In the genomic region with DNA sequence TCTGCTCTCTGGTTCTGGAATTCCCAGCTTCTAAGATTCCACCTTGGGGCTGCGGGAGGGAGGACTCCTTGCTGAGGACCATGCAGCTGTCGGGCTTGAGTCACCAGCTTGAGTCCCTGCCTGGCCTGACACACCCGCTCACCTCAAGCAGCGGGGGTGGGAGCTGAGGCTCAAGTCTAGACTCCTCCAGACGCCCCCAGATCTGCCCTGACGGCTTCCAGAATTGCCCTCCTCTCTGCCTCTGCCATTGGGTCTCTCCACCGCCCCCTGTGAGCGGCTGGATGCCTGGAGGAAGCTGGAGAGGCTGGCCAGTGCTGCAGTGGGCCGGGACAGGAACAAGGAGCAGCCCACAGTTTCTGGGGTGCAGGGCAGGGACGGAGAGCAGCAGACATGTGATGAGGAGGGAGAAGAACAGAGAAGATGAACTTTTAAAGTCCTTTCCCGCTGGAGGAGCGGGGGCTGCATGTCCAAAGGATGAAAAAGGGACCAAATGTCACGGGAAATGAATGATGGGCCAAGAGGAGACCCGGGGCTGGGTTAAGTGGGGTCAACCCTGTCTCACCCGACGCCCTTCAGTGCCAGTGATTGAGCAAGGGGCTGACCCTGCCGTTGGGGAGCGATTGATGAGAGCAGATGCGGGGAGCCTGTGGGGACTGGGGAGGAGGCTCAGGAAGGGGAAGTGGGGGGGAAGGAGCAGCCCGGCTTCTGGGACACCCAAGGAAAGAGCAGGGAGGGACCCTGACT, we compare ENCODE assay signal across 10 cellular contexts. TPM values are rescaled to one million over a fixed set of nuclear protein-coding genes. Genes with fewer than 3 reads are reported as not detected.
DNase-seq lines count a peak whose midpoint lies in the region; ATAC-seq and TF ChIP-seq lines count a peak whose summit lies in the region.
"Had no signal": no experiment of that assay in that cellular context is flagged by ENCODE, and none has a peak within 500 bp of the region (broad histone marks: within the 10 kb centered on the region; RNA-seq: fewer than 3 reads in every experiment).

No MANE protein-coding gene starts in this region.

- H3K27me3 ChIP-seq in Panc1 (ENCODE audit: control insufficient read depth, insufficient read depth, low read length) (no peaks in the 10 kb centered on the region), esophagus squamous epithelium (peaks cover 0 to 65% (median 0%) of the 10 kb centered on the region in 4 donors), ascending aorta (peaks cover 8% of the 10 kb centered on the region)

- H3K27ac ChIP-seq in Panc1 (ENCODE audit: low read length) (peak overlapping the region; percentile 95), esophagus squamous epithelium (peak overlapping the region; percentile 68 to 89 (median 84)), ascending aorta (no peak overlapping the region)
- H3K27ac ChIP-seq: heart left ventricle had no signal

- in situ Hi-C loops in Panc1 (cut with HindIII; ENCODE audit: low pct_unique_long_range_greater_than_20kb, low sequenced_read_pairs): no loop called here

- ATAC-seq in Panc1 (peak; percentile 26), GM21825 (IDR thresholded peaks at IDR 0.05; ENCODE audit: unreplicated experiment) (no peak), GM18520 (IDR thresholded peaks at IDR 0.05; ENCODE audit: unreplicated experiment) (no peak)
- ATAC-seq: heart left ventricle had no signal

- POLR2A ChIA-PET in Panc1 (lab: Charles Lee): interaction anchor here (0.5 to 1.6 kb wide), 4 partner anchors 14 to 84 kb away, joined by 3 to 6 read pairs (median 6); partner anchors contain the start of gene CRABP2

- H3K4me1 ChIP-seq in Panc1 (ENCODE audit: control insufficient read depth, insufficient read depth, low read length) (peaks cover 63% of the 10 kb centered on the region), esophagus squamous epithelium (peaks cover 34 to 66% (median 55%) of the 10 kb centered on the region in 3 donors), ascending aorta (peaks cover 3 to 8% of the 10 kb centered on the region in 2 donors)

- H3K36me3 ChIP-seq in Panc1 (ENCODE audit: control insufficient read depth, insufficient read depth, low read length) (no peaks in the 10 kb centered on the region), esophagus squamous epithelium (no peaks in the 10 kb centered on the region), ascending aorta (no peaks in the 10 kb centered on the region)
- H3K36me3 ChIP-seq: heart left ventricle had no signal

- H3K9me3 ChIP-seq in Panc1 (ENCODE audit: control insufficient read depth, insufficient read depth, low read depth, low read length) (no peaks in the 10 kb centered on the region), esophagus squamous epithelium (no peaks in the 10 kb centered on the region), ascending aorta (no peaks in the 10 kb centered on the region)
- H3K9me3 ChIP-seq: heart left ventricle had no signal

- no TSS peak for BruUV-seq in Panc1 (replicated peaks; lab: Mats Ljungman, UMichigan)

- H3K4me3 ChIP-seq in Panc1 (ENCODE audit: low read depth in 2 of 2, low read length in 2 of 2): peak overlapping the region in 1 of 2 experiments; percentile 14; a peak in 2 of 4 replicates
- peak overlapping the region in 1 of 4 donors; percentile 10 for H3K4me3 ChIP-seq in esophagus squamous epithelium
- no peak overlapping the region for H3K4me3 ChIP-seq in retinal pigment epithelial cell (ENCODE audit: low read length)
- H3K4me3 ChIP-seq in ascending aorta: no peak overlapping the region
- H3K4me3 ChIP-seq: heart left ventricle had no signal

- intact Hi-C loops in Panc1 (cut with micrococcal nuclease; ENCODE audit: unreplicated experiment): loop anchor here (2.0 to 10.0 kb wide), 2 partner anchors 13 to 173 kb away; partner anchors contain the start of genes CRABP2 and NTRK1
- intact Hi-C loops in esophagus squamous epithelium (cut with DNase I): loop anchor here (5.0 kb wide), 1 partner anchor 35 kb away; the partner anchor contains the start of genes ISG20L2 and METTL25B
- intact Hi-C loops in ascending aorta (cut with DNase I): loop anchor here (10.0 kb wide), 1 partner anchor 203 kb away; the partner anchor contains the start of gene PEAR1

- DNase-seq in H4 (ENCODE audit: low spot score): peak; percentile 29
- no peak for DNase-seq in Panc1 (ENCODE audit: low read depth, low spot score)
- no peak for DNase-seq in esophagus squamous epithelium (lab: John Stamatoyannopoulos, UW)
- no peak for DNase-seq in retinal pigment epithelial cell (ENCODE audit: low read depth)
- no peak for DNase-seq in cerebellum (ENCODE audit: low spot score)
- no peak for DNase-seq in ascending aorta (ENCODE audit: low spot score in 2 of 2)
- DNase-seq: NCI-H1092 had no signal

- TF ChIP-seq CTCF in Panc1 (IDR thresholded peaks at IDR 0.05) (no peak), esophagus squamous epithelium (IDR thresholded peaks at IDR 0.05) (no peak), retinal pigment epithelial cell (conservative IDR thresholded peaks at IDR 0.05; ENCODE audit: low read depth, low read length) (peak; percentile 39), ascending aorta (IDR thresholded peaks at IDR 0.05) (no peak)

- CTCF ChIA-PET in Panc1 (lab: Charles Lee): interaction anchor here (0.6 to 5.7 kb wide), 7 partner anchors 10 to 169 kb away, joined by 3 to 118 read pairs (median 39); partner anchors contain the start of genes CRABP2, NES and NTRK1

- WGBS in esophagus squamous epithelium, 2 donors: 12 to 22% methylated on average over 12 of the region's 20 CpGs

- TF ChIP-seq POLR2A in esophagus squamous epithelium (IDR thresholded peaks at IDR 0.05): no peak

RNA-seq across cellular contexts. Expression of gene CRABP2, which starts 13.5 kb away (rescaled TPM):
- 0.95 and 3.8 TPM in 2 replicates for total RNA-seq in H4 (2014; rRNA removed; shearing (Covaris generic))
- total RNA-seq in Panc1 (2021; ENCODE audit: unreplicated experiment) (1,115 TPM), esophagus squamous epithelium (100 to 1,000 TPM; 149 to 916 (median 441) TPM), cerebellum (9.6 TPM), ascending aorta (not detected)
- 1,502 TPM for polyA plus RNA-seq in Panc1 (2012; ENCODE audit: insufficient read length)

RNA-seq across cellular contexts. Expression of gene NES, which starts 14.6 kb away (rescaled TPM):
- 0.41 and 0.48 TPM in 2 replicates for total RNA-seq in H4 (2014; rRNA removed; shearing (Covaris generic))
- total RNA-seq in Panc1 (2021; ENCODE audit: unreplicated experiment) (56.3 TPM), esophagus squamous epithelium (1 to 10 TPM; 3.5 to 8.0 (median 5.4) TPM), cerebellum (45.5 TPM), ascending aorta (74.1 TPM)
- polyA plus RNA-seq in Panc1 (2012; ENCODE audit: insufficient read length): 61.1 TPM

RNA-seq across cellular contexts. Expression of gene METTL25B, which starts 36.4 kb away (rescaled TPM):
- total RNA-seq in H4 (2014; rRNA removed; shearing (Covaris generic)): 11.6 and 20.0 TPM in 2 replicates
- 32.8 TPM for total RNA-seq in Panc1 (2021; ENCODE audit: unreplicated experiment)
- 37.7 TPM for polyA plus RNA-seq in Panc1 (2012; ENCODE audit: insufficient read length)
- total RNA-seq in esophagus squamous epithelium: 10 to 100 TPM in 3 of 4 donors, 1 to 10 TPM in 1; 9.7 to 44.9 (median 17.6) TPM
- total RNA-seq in cerebellum: 7.9 TPM
- 9.9 TPM for total RNA-seq in ascending aorta

RNA-seq across cellular contexts. Expression of gene ISG20L2, which starts 36.7 kb away (rescaled TPM):
- total RNA-seq in H4 (2014; rRNA removed; shearing (Covaris generic)): 22.2 and 27.0 TPM in 2 replicates
- total RNA-seq in Panc1 (2021; ENCODE audit: unreplicated experiment) (40.6 TPM), esophagus squamous epithelium (10 to 100 TPM; 22.3 to 32.8 (median 28.4) TPM), cerebellum (12.0 TPM), ascending aorta (7.8 TPM)
- 26.9 TPM for polyA plus RNA-seq in Panc1 (2012; ENCODE audit: insufficient read length)

RNA-seq across cellular contexts. Expression of gene MRPL24, which starts 49.1 kb away (rescaled TPM):
- 82.2 and 96.3 TPM in 2 replicates for total RNA-seq in H4 (2014; rRNA removed; shearing (Covaris generic))
- total RNA-seq in Panc1 (2021; ENCODE audit: unreplicated experiment) (80.4 TPM), esophagus squamous epithelium (10 to 100 TPM; 39.5 to 45.8 (median 42.3) TPM), cerebellum (13.8 TPM), ascending aorta (17.0 TPM)
- polyA plus RNA-seq in Panc1 (2012; ENCODE audit: insufficient read length): 109 TPM

Comparison
In these comparisons a context has a peak if more than half of its experiments do, and no peak if none do; other contexts are left out.
1. H3K27ac ChIP-seq: peak in Panc1 (single experiment) and esophagus squamous epithelium (4 of 4); none in ascending aorta (0 of 2).
2. RNA of gene CRABP2, which starts 13.5 kb away (total RNA-seq): 1,115 TPM in Panc1 (single experiment) and 149 to 916 TPM in esophagus squamous epithelium; 9.6 TPM in cerebellum (single experiment), 0.95 to 3.8 TPM in H4 and not detected in ascending aorta (single experiment); every median in the first group is over 10 times any median in the second.